ENCODE assay signal across 1 cellular context in the genomic region with DNA sequence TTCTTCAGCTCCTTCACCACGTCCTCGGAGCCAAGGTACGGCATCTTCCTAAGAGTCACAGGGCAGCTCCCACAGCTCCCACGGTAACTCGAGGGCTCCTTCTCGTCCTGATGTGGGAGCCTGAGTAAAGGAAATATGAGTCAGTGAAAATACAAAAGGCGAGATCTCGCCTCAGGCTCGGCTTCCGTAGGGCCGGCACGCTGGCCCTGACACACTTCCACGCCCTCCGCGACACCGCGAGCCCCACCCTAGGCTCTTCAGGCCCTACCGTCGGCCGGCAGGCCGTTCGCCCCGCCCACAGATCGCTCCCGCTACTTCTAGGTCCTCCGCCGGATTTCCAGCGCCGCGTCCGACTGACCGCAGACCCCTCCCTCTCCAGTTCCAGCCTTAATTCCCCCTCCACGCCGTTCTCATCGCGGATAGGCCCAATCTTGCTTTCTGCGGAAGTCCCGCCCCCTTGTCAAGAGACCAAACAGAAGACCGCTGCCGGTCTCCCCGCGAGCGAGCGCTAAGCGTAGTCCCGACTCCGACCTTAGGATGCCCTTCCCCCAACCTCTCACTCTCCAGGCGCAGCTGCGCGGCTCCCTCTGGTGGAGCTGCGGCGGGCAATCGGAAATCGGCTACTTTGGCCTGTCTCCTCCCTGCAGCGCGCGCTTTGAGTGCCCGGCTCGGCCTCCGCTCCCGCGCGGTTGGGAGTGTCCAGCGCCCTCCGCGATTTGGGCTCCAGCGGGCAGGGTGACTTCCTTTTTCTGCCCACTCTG.
A peak's percentile ranks its signal among the peaks of the same experiment; 100 is the strongest.
TF ChIP-seq lines count a peak whose summit lies in the region.

A gene (minus strand): TSS at position 126 of the 761 bp plus-strand sequence. CDS start 82 bp downstream, at position 44.
A gene (plus strand): TSS at position 653 of the 761 bp plus-strand sequence. CDS start 261 bp downstream, outside the sequence.

TF ChIP-seq in HepG2, 621 proteins besides CTCF, POLR2A, EP300 and RAD21 (continued from another document and continues in another):
- TF ChIP-seq ZFP90 (CRISPR knock-in tag; IDR thresholded peaks at IDR 0.05; ENCODE audit: borderline replicate concordance) = no peak; the same call in 1 of the 2 replicates
- TF ChIP-seq JARID2 (CRISPR knock-in tag; IDR thresholded peaks at IDR 0.05; ENCODE audit: insufficient replicate concordance) = no peak
- TF ChIP-seq ZNF616 (CRISPR knock-in tag; IDR thresholded peaks at IDR 0.05; ENCODE audit: low read depth) = 0 out of 2 replicates have a peak, but pooled peaks have one; percentile 16
- no peak; the same call in 1 of the 2 replicates for TF ChIP-seq ZNF33A (CRISPR knock-in tag; IDR thresholded peaks at IDR 0.05; ENCODE audit: borderline replicate concordance)
- peak; percentile 52 for TF ChIP-seq GATAD2A (CRISPR knock-in tag; IDR thresholded peaks at IDR 0.05)
- TF ChIP-seq CBX1 (IDR thresholded peaks at IDR 0.05; ENCODE audit: low read depth) = no peak
- TF ChIP-seq TBX2 (CRISPR knock-in tag; IDR thresholded peaks at IDR 0.05; ENCODE audit: borderline replicate concordance) = peak; percentile 81
- no peak; the same call in 1 of the 2 replicates for TF ChIP-seq HNF4A (CRISPR knock-in tag; IDR thresholded peaks at IDR 0.05)
- 0 out of 2 replicates have a peak, but pooled peaks have one; percentile 50 for TF ChIP-seq ZNF546 (CRISPR knock-in tag; conservative IDR thresholded peaks at IDR 0.05)
- TF ChIP-seq, protein P1, sequence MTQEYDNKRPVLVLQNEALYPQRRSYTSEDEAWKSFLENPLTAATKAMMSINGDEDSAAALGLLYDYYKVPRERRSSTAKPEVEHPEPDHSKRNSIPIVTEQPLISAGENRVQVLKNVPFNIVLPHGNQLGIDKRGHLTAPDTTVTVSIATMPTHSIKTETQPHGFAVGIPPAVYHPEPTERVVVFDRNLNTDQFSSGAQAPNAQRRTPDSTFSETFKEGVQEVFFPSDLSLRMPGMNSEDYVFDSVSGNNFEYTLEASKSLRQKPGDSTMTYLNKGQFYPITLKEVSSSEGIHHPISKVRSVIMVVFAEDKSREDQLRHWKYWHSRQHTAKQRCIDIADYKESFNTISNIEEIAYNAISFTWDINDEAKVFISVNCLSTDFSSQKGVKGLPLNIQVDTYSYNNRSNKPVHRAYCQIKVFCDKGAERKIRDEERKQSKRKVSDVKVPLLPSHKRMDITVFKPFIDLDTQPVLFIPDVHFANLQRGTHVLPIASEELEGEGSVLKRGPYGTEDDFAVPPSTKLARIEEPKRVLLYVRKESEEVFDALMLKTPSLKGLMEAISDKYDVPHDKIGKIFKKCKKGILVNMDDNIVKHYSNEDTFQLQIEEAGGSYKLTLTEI (CRISPR knock-in tag; conservative IDR thresholded peaks at IDR 0.05) = no peak
- TF ChIP-seq, protein P2, sequence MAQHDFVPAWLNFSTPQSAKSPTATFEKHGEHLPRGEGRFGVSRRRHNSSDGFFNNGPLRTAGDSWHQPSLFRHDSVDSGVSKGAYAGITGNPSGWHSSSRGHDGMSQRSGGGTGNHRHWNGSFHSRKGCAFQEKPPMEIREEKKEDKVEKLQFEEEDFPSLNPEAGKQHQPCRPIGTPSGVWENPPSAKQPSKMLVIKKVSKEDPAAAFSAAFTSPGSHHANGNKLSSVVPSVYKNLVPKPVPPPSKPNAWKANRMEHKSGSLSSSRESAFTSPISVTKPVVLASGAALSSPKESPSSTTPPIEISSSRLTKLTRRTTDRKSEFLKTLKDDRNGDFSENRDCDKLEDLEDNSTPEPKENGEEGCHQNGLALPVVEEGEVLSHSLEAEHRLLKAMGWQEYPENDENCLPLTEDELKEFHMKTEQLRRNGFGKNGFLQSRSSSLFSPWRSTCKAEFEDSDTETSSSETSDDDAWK (CRISPR knock-in tag; IDR thresholded peaks at IDR 0.05) = no peak
- TF ChIP-seq ZNF225 (CRISPR knock-in tag; IDR thresholded peaks at IDR 0.05) = no peak
- TF ChIP-seq ZFP41 (CRISPR knock-in tag; IDR thresholded peaks at IDR 0.05; ENCODE audit: borderline replicate concordance) = no peak
- TF ChIP-seq, protein P3, sequence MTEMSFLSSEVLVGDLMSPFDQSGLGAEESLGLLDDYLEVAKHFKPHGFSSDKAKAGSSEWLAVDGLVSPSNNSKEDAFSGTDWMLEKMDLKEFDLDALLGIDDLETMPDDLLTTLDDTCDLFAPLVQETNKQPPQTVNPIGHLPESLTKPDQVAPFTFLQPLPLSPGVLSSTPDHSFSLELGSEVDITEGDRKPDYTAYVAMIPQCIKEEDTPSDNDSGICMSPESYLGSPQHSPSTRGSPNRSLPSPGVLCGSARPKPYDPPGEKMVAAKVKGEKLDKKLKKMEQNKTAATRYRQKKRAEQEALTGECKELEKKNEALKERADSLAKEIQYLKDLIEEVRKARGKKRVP (CRISPR knock-in tag; IDR thresholded peaks at IDR 0.05) = peak in 1 of 2 experiments; percentile 63; a peak in 2 of 4 replicates
- TF ChIP-seq, protein P4, sequence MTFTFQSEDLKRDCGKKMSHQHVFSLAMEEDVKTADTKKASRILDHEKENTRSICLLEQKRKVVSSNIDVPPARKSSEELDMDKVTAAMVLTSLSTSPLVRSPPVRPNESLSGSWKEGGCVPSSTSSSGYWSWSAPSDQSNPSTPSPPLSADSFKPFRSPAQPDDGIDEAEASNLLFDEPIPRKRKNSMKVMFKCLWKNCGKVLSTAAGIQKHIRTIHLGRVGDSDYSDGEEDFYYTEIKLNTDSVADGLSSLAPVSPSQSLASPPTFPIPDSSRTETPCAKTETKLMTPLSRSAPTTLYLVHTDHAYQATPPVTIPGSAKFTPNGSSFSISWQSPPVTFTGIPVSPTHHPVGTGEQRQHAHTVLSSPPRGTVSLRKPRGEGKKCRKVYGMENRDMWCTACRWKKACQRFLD (CRISPR knock-in tag; IDR thresholded peaks at IDR 0.05; ENCODE audit: borderline replicate concordance) = no peak
- TF ChIP-seq, protein P5, sequence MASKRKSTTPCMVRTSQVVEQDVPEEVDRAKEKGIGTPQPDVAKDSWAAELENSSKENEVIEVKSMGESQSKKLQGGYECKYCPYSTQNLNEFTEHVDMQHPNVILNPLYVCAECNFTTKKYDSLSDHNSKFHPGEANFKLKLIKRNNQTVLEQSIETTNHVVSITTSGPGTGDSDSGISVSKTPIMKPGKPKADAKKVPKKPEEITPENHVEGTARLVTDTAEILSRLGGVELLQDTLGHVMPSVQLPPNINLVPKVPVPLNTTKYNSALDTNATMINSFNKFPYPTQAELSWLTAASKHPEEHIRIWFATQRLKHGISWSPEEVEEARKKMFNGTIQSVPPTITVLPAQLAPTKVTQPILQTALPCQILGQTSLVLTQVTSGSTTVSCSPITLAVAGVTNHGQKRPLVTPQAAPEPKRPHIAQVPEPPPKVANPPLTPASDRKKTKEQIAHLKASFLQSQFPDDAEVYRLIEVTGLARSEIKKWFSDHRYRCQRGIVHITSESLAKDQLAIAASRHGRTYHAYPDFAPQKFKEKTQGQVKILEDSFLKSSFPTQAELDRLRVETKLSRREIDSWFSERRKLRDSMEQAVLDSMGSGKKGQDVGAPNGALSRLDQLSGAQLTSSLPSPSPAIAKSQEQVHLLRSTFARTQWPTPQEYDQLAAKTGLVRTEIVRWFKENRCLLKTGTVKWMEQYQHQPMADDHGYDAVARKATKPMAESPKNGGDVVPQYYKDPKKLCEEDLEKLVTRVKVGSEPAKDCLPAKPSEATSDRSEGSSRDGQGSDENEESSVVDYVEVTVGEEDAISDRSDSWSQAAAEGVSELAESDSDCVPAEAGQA (IDR thresholded peaks at IDR 0.05; ENCODE audit: low read depth) = no peak; the same call in 1 of the 2 replicates
- TF ChIP-seq, protein P5 (CRISPR knock-in tag; IDR thresholded peaks at IDR 0.05; ENCODE audit: borderline replicate concordance) = no peak
- TF ChIP-seq, protein P6, sequence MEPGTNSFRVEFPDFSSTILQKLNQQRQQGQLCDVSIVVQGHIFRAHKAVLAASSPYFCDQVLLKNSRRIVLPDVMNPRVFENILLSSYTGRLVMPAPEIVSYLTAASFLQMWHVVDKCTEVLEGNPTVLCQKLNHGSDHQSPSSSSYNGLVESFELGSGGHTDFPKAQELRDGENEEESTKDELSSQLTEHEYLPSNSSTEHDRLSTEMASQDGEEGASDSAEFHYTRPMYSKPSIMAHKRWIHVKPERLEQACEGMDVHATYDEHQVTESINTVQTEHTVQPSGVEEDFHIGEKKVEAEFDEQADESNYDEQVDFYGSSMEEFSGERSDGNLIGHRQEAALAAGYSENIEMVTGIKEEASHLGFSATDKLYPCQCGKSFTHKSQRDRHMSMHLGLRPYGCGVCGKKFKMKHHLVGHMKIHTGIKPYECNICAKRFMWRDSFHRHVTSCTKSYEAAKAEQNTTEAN (CRISPR knock-in tag; conservative IDR thresholded peaks at IDR 0.05) = no peak
- TF ChIP-seq GATA4 (IDR thresholded peaks at IDR 0.05; ENCODE audit: borderline replicate concordance, low read depth) = 0 out of 2 replicates have a peak, but pooled peaks have one; percentile 9
- no peak for TF ChIP-seq SNRNP70 (IDR thresholded peaks at IDR 0.05; ENCODE audit: low read depth, low read length)
- TF ChIP-seq TBX3 (IDR thresholded peaks at IDR 0.05; ENCODE audit: borderline replicate concordance) = 0 out of 2 replicates have a peak, but pooled peaks have one; percentile 23
- 0 out of 2 replicates have a peak, but pooled peaks have one; percentile 47 for TF ChIP-seq ZNF138 (CRISPR knock-in tag; IDR thresholded peaks at IDR 0.05; ENCODE audit: low read depth)
- TF ChIP-seq SP5 (CRISPR knock-in tag; IDR thresholded peaks at IDR 0.05; ENCODE audit: borderline replicate concordance, low read depth) = peak; percentile 52; the same call in 1 of the 2 replicates
- TF ChIP-seq, protein P7, sequence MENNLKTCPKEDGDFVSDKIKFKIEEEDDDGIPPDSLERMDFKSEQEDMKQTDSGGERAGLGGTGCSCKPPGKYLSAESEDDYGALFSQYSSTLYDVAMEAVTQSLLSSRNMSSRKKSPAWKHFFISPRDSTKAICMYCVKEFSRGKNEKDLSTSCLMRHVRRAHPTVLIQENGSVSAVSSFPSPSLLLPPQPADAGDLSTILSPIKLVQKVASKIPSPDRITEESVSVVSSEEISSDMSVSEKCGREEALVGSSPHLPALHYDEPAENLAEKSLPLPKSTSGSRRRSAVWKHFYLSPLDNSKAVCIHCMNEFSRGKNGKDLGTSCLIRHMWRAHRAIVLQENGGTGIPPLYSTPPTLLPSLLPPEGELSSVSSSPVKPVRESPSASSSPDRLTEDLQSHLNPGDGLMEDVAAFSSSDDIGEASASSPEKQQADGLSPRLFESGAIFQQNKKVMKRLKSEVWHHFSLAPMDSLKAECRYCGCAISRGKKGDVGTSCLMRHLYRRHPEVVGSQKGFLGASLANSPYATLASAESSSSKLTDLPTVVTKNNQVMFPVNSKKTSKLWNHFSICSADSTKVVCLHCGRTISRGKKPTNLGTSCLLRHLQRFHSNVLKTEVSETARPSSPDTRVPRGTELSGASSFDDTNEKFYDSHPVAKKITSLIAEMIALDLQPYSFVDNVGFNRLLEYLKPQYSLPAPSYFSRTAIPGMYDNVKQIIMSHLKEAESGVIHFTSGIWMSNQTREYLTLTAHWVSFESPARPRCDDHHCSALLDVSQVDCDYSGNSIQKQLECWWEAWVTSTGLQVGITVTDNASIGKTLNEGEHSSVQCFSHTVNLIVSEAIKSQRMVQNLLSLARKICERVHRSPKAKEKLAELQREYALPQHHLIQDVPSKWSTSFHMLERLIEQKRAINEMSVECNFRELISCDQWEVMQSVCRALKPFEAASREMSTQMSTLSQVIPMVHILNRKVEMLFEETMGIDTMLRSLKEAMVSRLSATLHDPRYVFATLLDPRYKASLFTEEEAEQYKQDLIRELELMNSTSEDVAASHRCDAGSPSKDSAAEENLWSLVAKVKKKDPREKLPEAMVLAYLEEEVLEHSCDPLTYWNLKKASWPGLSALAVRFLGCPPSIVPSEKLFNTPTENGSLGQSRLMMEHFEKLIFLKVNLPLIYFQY (CRISPR knock-in tag; IDR thresholded peaks at IDR 0.05; ENCODE audit: borderline replicate concordance) = no peak
- TF ChIP-seq ZNF652 (CRISPR knock-in tag; IDR thresholded peaks at IDR 0.05; ENCODE audit: borderline replicate concordance, low read depth) = 0 out of 2 replicates have a peak, but pooled peaks have one; percentile 12
- TF ChIP-seq ZNF333 (CRISPR knock-in tag; IDR thresholded peaks at IDR 0.05; ENCODE audit: borderline replicate concordance) = no peak; the same call in 1 of the 2 replicates
- peak; percentile 62 for TF ChIP-seq SMYD3 (CRISPR knock-in tag; IDR thresholded peaks at IDR 0.05)
- peak; percentile 90 for TF ChIP-seq ZNF331 (CRISPR knock-in tag; IDR thresholded peaks at IDR 0.05)
- no peak for TF ChIP-seq EHMT2 (IDR thresholded peaks at IDR 0.05; ENCODE audit: borderline replicate concordance, low read depth, low read length)
- TF ChIP-seq ZNF891 (CRISPR knock-in tag; IDR thresholded peaks at IDR 0.05) = peak; percentile 24; the same call in 1 of the 2 replicates
- TF ChIP-seq, protein P8, sequence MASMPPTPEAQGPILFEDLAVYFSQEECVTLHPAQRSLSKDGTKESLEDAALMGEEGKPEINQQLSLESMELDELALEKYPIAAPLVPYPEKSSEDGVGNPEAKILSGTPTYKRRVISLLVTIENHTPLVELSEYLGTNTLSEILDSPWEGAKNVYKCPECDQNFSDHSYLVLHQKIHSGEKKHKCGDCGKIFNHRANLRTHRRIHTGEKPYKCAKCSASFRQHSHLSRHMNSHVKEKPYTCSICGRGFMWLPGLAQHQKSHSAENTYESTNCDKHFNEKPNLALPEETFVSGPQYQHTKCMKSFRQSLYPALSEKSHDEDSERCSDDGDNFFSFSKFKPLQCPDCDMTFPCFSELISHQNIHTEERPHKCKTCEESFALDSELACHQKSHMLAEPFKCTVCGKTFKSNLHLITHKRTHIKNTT (CRISPR knock-in tag; IDR thresholded peaks at IDR 0.05) = no peak
- no peak for TF ChIP-seq ZNF468 (CRISPR knock-in tag; IDR thresholded peaks at IDR 0.05)
- TF ChIP-seq, protein P9, sequence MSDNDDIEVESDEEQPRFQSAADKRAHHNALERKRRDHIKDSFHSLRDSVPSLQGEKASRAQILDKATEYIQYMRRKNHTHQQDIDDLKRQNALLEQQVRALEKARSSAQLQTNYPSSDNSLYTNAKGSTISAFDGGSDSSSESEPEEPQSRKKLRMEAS (IDR thresholded peaks at IDR 0.05) = peak; percentile 84
- TF ChIP-seq KDM3A (CRISPR knock-in tag; IDR thresholded peaks at IDR 0.05; ENCODE audit: low read depth) = peak; percentile 87; the same call in 1 of the 2 replicates
- no peak for TF ChIP-seq WIZ (CRISPR knock-in tag; IDR thresholded peaks at IDR 0.05)
- peak; percentile 43; the same call in 1 of the 2 replicates for TF ChIP-seq ZNF121 (CRISPR knock-in tag; IDR thresholded peaks at IDR 0.05)
- TF ChIP-seq PHF20 (CRISPR knock-in tag; IDR thresholded peaks at IDR 0.05) = peak; percentile 85
- TF ChIP-seq NPAS2 (CRISPR knock-in tag; IDR thresholded peaks at IDR 0.05; ENCODE audit: borderline replicate concordance) = no peak
- TF ChIP-seq ZNF460 (CRISPR knock-in tag; IDR thresholded peaks at IDR 0.05; ENCODE audit: borderline replicate concordance) = no peak; the same call in 1 of the 2 replicates
